ENCODE assay signal across 8 cellular contexts in the genomic region with DNA sequence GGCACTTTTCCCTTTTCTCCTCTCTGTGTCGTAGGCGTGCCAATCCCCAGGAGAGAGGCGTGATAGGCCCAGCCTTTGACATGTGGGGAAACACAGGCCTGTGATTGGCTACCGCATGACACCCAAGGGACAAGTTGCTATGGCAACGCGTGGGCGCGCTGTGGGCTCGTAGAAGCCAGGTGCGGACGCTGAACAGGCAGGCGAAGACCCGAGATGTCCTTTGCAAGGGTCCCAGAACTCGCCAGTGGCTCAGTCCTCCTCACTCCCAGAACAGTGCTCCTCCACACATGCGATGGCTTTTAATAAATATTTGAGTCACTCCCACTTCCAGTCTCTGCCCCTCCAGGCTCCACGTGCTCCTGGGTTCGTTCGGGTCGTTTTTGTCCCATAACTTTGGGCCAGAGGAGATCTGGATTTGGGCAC. TPM values are rescaled to one million over a fixed set of nuclear protein-coding genes. Genes with fewer than 3 reads are reported as not detected.
DNase-seq lines count a peak whose midpoint lies in the region; ATAC-seq, FAIRE-seq and TF ChIP-seq lines count a peak whose summit lies in the region.

No MANE protein-coding gene starts in this region.

- TF ChIP-seq RAD21 in HepG2 (CRISPR knock-in tag; IDR thresholded peaks at IDR 0.05), result no peak

- in situ Hi-C loops in ACHN (cut with HindIII; ENCODE audit: low pct_ligation_motif_present, low pct_unique_long_range_greater_than_20kb, low sequenced_read_pairs) (no loop called here), HepG2 (cut with HindIII; ENCODE audit: extremely low pct_ligation_motif_present, low pct_unique_long_range_greater_than_20kb) (no loop called here)

- no peaks in the 10 kb centered on the region for H3K9me3 ChIP-seq in HepG2 (ENCODE audit: low read length)

- no peaks in the 10 kb centered on the region for H4K20me1 ChIP-seq in HepG2 (ENCODE audit: insufficient read depth, low read length)

- no peak for TF ChIP-seq POLR2A in HepG2 (IDR thresholded peaks at IDR 0.05; ENCODE audit: insufficient read depth in 1 of 2, low read depth in 2 of 2, low read length in 2 of 2)

- peaks cover 64% of the 10 kb centered on the region for H3K4me1 ChIP-seq in HepG2 (ENCODE audit: insufficient read depth, low read length)

- ATAC-seq in GM19035 (IDR thresholded peaks at IDR 0.05; ENCODE audit: unreplicated experiment), result peak; percentile 93
- ATAC-seq in HG03354 (IDR thresholded peaks at IDR 0.05; ENCODE audit: poor library complexity, severe bottlenecking, unreplicated experiment), result peak; percentile 91
- ATAC-seq in HepG2, result no peak

- DNase-seq in ACHN, result peak; percentile 88
- DNase-seq in NCI-H524 (lab: John Stamatoyannopoulos, UW), result peak; percentile 99
- peak; percentile 84 to 88 for DNase-seq in activated CD4-positive, alpha-beta T cell treated with anti-CD3 and anti-CD28 coated beads, Interleukin-2, amount 50 U/mL, for 4 hours
- peak; percentile 96 for DNase-seq in dermis blood vessel endothelial cell
- DNase-seq in HepG2 (ENCODE audit: low spot score), result no peak
- DNase-seq in stimulated activated CD4-positive, alpha-beta T cell treated with anti-CD3 and anti-CD28 coated beads, Interleukin-2, amount 100 ng/mL, for 48 hours, result peak; percentile 86 to 88

- CTCF ChIA-PET in HepG2 (lab: Yijun Ruan, JAX; ENCODE audit: low intra/inter-chr PET ratio, low total read pairs), result no interaction called here

- H3K9ac ChIP-seq in HepG2 (ENCODE audit: insufficient read depth, low read depth, low read length), result no peak overlapping the region

- TF ChIP-seq CTCF in HepG2 (CRISPR knock-in tag; IDR thresholded peaks at IDR 0.05), result no peak

- H3K4me3 ChIP-seq in HepG2 (replicated peaks in 1 of 3; ENCODE audit: insufficient read depth in 1 of 3, low read depth in 2 of 3, low read length in 3 of 3), result no peak overlapping the region

- no peak overlapping the region for H3K27ac ChIP-seq in HepG2 (ENCODE audit: extremely low read length, insufficient read depth, low read length)

- WGBS in HepG2 (ENCODE audit: low lambda C conversion rate), result 95% methylated on average over 19 of the region's 19 CpGs

- H3K36me3 ChIP-seq in HepG2 (replicated peaks in 1 of 2; ENCODE audit: control insufficient read depth in 1 of 2, insufficient read depth in 2 of 2, low read length in 2 of 2), result no peaks in the 10 kb centered on the region

- POLR2A ChIA-PET in HepG2 (lab: Yijun Ruan, JAX), result no interaction called here

- no peaks in the 10 kb centered on the region for H3K27me3 ChIP-seq in HepG2 (ENCODE audit: control insufficient read depth in 1 of 2, insufficient read depth in 2 of 2, low read length in 2 of 2)

- intact Hi-C loops in HepG2 (cut with micrococcal nuclease; ENCODE audit: unreplicated experiment), result no loop called here

- TF ChIP-seq EP300 in HepG2 (IDR thresholded peaks at IDR 0.05; ENCODE audit: low read depth in 2 of 2, low read length in 2 of 2), result no peak
- no peak for TF ChIP-seq EP300 in HepG2 (CRISPR knock-in tag; IDR thresholded peaks at IDR 0.05; ENCODE audit: borderline replicate concordance)

- no peak overlapping the region for H2AFZ ChIP-seq in HepG2 (ENCODE audit: low read length)

- FAIRE-seq in HepG2 (lab: Jason Lieb, UNC), result no peak

- H3K4me2 ChIP-seq in HepG2 (ENCODE audit: low read depth, low read length), result no peak overlapping the region

- no peaks in the 10 kb centered on the region for H3K79me2 ChIP-seq in HepG2 (ENCODE audit: insufficient read depth, low read length)

- BruUV-seq in HepG2 (replicated peaks; lab: Mats Ljungman, UMichigan), result no TSS peak

RNA-seq across cellular contexts. Expression of a gene that starts 4.2 kb away (rescaled TPM):
- total RNA-seq in dermis blood vessel endothelial cell, result not detected in 2 replicates
- total RNA-seq in HepG2 (2016; rRNA removed; fragmentation: Illumina TruSeq; extraction: Trizol), result 14.4 and 17.1 TPM in 2 replicates
- total RNA-seq in HepG2 (2016; cell fraction: cytosol; rRNA removed; fragmentation: Illumina TruSeq; extraction: Trizol; ENCODE audit: low read depth), result 5.3 and 6.1 TPM in 2 replicates
- total RNA-seq in HepG2 (2016; cell fraction: insoluble cytoplasmic fraction; rRNA removed; fragmentation: Illumina TruSeq; extraction: Trizol), result 13.5 and 17.5 TPM in 2 replicates
- 7.0 and 7.8 TPM in 2 replicates for total RNA-seq in HepG2 (2016; cell fraction: membrane; rRNA removed; fragmentation: Illumina TruSeq; extraction: Trizol)
- 8.3 and 9.5 TPM in 2 replicates for total RNA-seq in HepG2 (2016; cell fraction: nucleus; rRNA removed; fragmentation: Illumina TruSeq; extraction: Trizol)
- 12.0 and 14.9 TPM in 2 replicates for polyA plus RNA-seq in HepG2 (2011; rRNA removed)
- 13.2 and 15.4 TPM in 2 replicates for polyA plus RNA-seq in HepG2 (2011; cell fraction: cytosol; rRNA removed)
- 3.4 and 3.5 TPM in 2 replicates for polyA plus RNA-seq in HepG2 (2011; cell fraction: nucleus; rRNA removed)
- 4.6 and 5.6 TPM in 2 replicates for polyA plus RNA-seq in HepG2 (2012)
- 5.3 and 7.1 TPM in 2 replicates for polyA plus RNA-seq in HepG2 (2016; cell fraction: cytosol; fragmentation: Illumina TruSeq; extraction: Trizol; ENCODE audit: low read depth)
- polyA plus RNA-seq in HepG2 (2016; cell fraction: insoluble cytoplasmic fraction; fragmentation: Illumina TruSeq; extraction: Trizol; ENCODE audit: low read depth), result 13.1 and 13.8 TPM in 2 replicates
- 5.5 and 6.5 TPM in 2 replicates for polyA plus RNA-seq in HepG2 (2016; cell fraction: membrane; fragmentation: Illumina TruSeq; extraction: Trizol; ENCODE audit: low read depth)
- 15.7 and 19.3 TPM in 2 replicates for polyA plus RNA-seq in HepG2 (2016; cell fraction: nucleus; fragmentation: Illumina TruSeq; extraction: Trizol; ENCODE audit: insufficient read depth, low read depth)
- polyA minus RNA-seq in HepG2 (2011; rRNA and poly(A)+ RNA removed; ENCODE audit: low replicate concordance), result 5.1 TPM in 1 of 2 replicates, not detected in the other
- 3.9 TPM in 2 replicates for polyA minus RNA-seq in HepG2 (2011; cell fraction: cytosol; rRNA and poly(A)+ RNA removed)
- 2.7 and 2.9 TPM in 2 replicates for polyA minus RNA-seq in HepG2 (2011; cell fraction: nucleus; rRNA and poly(A)+ RNA removed)

RNA-seq across cellular contexts. Expression of a gene that starts 18.4 kb away (rescaled TPM):
- not detected in 2 replicates for total RNA-seq in dermis blood vessel endothelial cell
- total RNA-seq in HepG2 (2016; rRNA removed; fragmentation: Illumina TruSeq; extraction: Trizol), result 0.39 and 0.55 TPM in 2 replicates
- total RNA-seq in HepG2 (2016; cell fraction: cytosol; rRNA removed; fragmentation: Illumina TruSeq; extraction: Trizol; ENCODE audit: low read depth), result 0.20 and 0.26 TPM in 2 replicates
- total RNA-seq in HepG2 (2016; cell fraction: insoluble cytoplasmic fraction; rRNA removed; fragmentation: Illumina TruSeq; extraction: Trizol), result 0.34 and 0.45 TPM in 2 replicates
- total RNA-seq in HepG2 (2016; cell fraction: membrane; rRNA removed; fragmentation: Illumina TruSeq; extraction: Trizol), result 0.37 and 0.45 TPM in 2 replicates
- 0.66 and 0.68 TPM in 2 replicates for total RNA-seq in HepG2 (2016; cell fraction: nucleus; rRNA removed; fragmentation: Illumina TruSeq; extraction: Trizol)
- 0.10 and 0.16 TPM in 2 replicates for polyA plus RNA-seq in HepG2 (2011; rRNA removed)
- polyA plus RNA-seq in HepG2 (2011; cell fraction: cytosol; rRNA removed), result 0.13 TPM in 2 replicates
- 0.26 and 0.32 TPM in 2 replicates for polyA plus RNA-seq in HepG2 (2011; cell fraction: nucleus; rRNA removed)
- polyA plus RNA-seq in HepG2 (2012), result 0.07 TPM in 1 of 2 replicates, not detected in the other
- 0.08 and 0.10 TPM in 2 replicates for polyA plus RNA-seq in HepG2 (2016; cell fraction: cytosol; fragmentation: Illumina TruSeq; extraction: Trizol; ENCODE audit: low read depth)
- 0.35 TPM in 2 replicates for polyA plus RNA-seq in HepG2 (2016; cell fraction: insoluble cytoplasmic fraction; fragmentation: Illumina TruSeq; extraction: Trizol; ENCODE audit: low read depth)
- 0.27 and 0.41 TPM in 2 replicates for polyA plus RNA-seq in HepG2 (2016; cell fraction: membrane; fragmentation: Illumina TruSeq; extraction: Trizol; ENCODE audit: low read depth)
- 1.1 and 1.4 TPM in 2 replicates for polyA plus RNA-seq in HepG2 (2016; cell fraction: nucleus; fragmentation: Illumina TruSeq; extraction: Trizol; ENCODE audit: insufficient read depth, low read depth)
- polyA minus RNA-seq in HepG2 (2011; rRNA and poly(A)+ RNA removed; ENCODE audit: low replicate concordance), result 0.78 TPM in 1 of 2 replicates, not detected in the other
- not detected in 2 replicates for polyA minus RNA-seq in HepG2 (2011; cell fraction: cytosol; rRNA and poly(A)+ RNA removed)
- polyA minus RNA-seq in HepG2 (2011; cell fraction: nucleus; rRNA and poly(A)+ RNA removed), result 0.25 and 0.52 TPM in 2 replicates

RNA-seq across cellular contexts. Expression of a gene that starts 20.0 kb away (rescaled TPM):
- 29.8 and 34.8 TPM in 2 replicates for total RNA-seq in dermis blood vessel endothelial cell
- 23.2 and 27.9 TPM in 2 replicates for total RNA-seq in HepG2 (2016; rRNA removed; fragmentation: Illumina TruSeq; extraction: Trizol)
- 10.4 and 12.6 TPM in 2 replicates for total RNA-seq in HepG2 (2016; cell fraction: cytosol; rRNA removed; fragmentation: Illumina TruSeq; extraction: Trizol; ENCODE audit: low read depth)
- total RNA-seq in HepG2 (2016; cell fraction: insoluble cytoplasmic fraction; rRNA removed; fragmentation: Illumina TruSeq; extraction: Trizol), result 22.7 and 29.9 TPM in 2 replicates
- total RNA-seq in HepG2 (2016; cell fraction: membrane; rRNA removed; fragmentation: Illumina TruSeq; extraction: Trizol), result 18.1 and 19.5 TPM in 2 replicates
- 13.3 and 17.4 TPM in 2 replicates for total RNA-seq in HepG2 (2016; cell fraction: nucleus; rRNA removed; fragmentation: Illumina TruSeq; extraction: Trizol)
- 8.9 and 9.9 TPM in 2 replicates for polyA plus RNA-seq in HepG2 (2011; rRNA removed)
- polyA plus RNA-seq in HepG2 (2011; cell fraction: cytosol; rRNA removed), result 7.3 and 11.2 TPM in 2 replicates
- polyA plus RNA-seq in HepG2 (2011; cell fraction: nucleus; rRNA removed), result 4.0 and 5.2 TPM in 2 replicates
- 6.6 and 14.4 TPM in 2 replicates for polyA plus RNA-seq in HepG2 (2012)
- 7.3 and 9.3 TPM in 2 replicates for polyA plus RNA-seq in HepG2 (2016; cell fraction: cytosol; fragmentation: Illumina TruSeq; extraction: Trizol; ENCODE audit: low read depth)
- polyA plus RNA-seq in HepG2 (2016; cell fraction: insoluble cytoplasmic fraction; fragmentation: Illumina TruSeq; extraction: Trizol; ENCODE audit: low read depth), result 22.1 and 23.9 TPM in 2 replicates
- 13.3 and 13.6 TPM in 2 replicates for polyA plus RNA-seq in HepG2 (2016; cell fraction: membrane; fragmentation: Illumina TruSeq; extraction: Trizol; ENCODE audit: low read depth)
- polyA plus RNA-seq in HepG2 (2016; cell fraction: nucleus; fragmentation: Illumina TruSeq; extraction: Trizol; ENCODE audit: insufficient read depth, low read depth), result 17.3 and 20.2 TPM in 2 replicates
- 3.2 and 7.6 TPM in 2 replicates for polyA minus RNA-seq in HepG2 (2011; rRNA and poly(A)+ RNA removed; ENCODE audit: low replicate concordance)
- 6.6 and 9.0 TPM in 2 replicates for polyA minus RNA-seq in HepG2 (2011; cell fraction: cytosol; rRNA and poly(A)+ RNA removed)
- polyA minus RNA-seq in HepG2 (2011; cell fraction: nucleus; rRNA and poly(A)+ RNA removed), result 10.2 and 16.7 TPM in 2 replicates

RNA-seq across cellular contexts. Expression of a gene that starts 27.1 kb away (rescaled TPM):
- total RNA-seq in dermis blood vessel endothelial cell (not detected in 2 replicates), HepG2 (2016; rRNA removed; fragmentation: Illumina TruSeq; extraction: Trizol) (not detected in 2 replicates)
- total RNA-seq in HepG2 (2016; cell fraction: cytosol; rRNA removed; fragmentation: Illumina TruSeq; extraction: Trizol; ENCODE audit: low read depth), result not detected in 2 replicates
- total RNA-seq in HepG2 (2016; cell fraction: insoluble cytoplasmic fraction; rRNA removed; fragmentation: Illumina TruSeq; extraction: Trizol), result 0.02 TPM in 1 of 2 replicates, not detected in the other
- total RNA-seq in HepG2 (2016; cell fraction: membrane; rRNA removed; fragmentation: Illumina TruSeq; extraction: Trizol), result 0.07 TPM in 1 of 2 replicates, not detected in the other
- total RNA-seq in HepG2 (2016; cell fraction: nucleus; rRNA removed; fragmentation: Illumina TruSeq; extraction: Trizol), result not detected in 2 replicates
- polyA plus RNA-seq in HepG2 (2011; rRNA removed), result not detected in 2 replicates
- not detected in 2 replicates for polyA plus RNA-seq in HepG2 (2011; cell fraction: cytosol; rRNA removed)
- not detected in 2 replicates for polyA plus RNA-seq in HepG2 (2011; cell fraction: nucleus; rRNA removed)
- not detected in 2 replicates for polyA plus RNA-seq in HepG2 (2012)
- polyA plus RNA-seq in HepG2 (2016; cell fraction: cytosol; fragmentation: Illumina TruSeq; extraction: Trizol; ENCODE audit: low read depth), result not detected in 2 replicates
- not detected in 2 replicates for polyA plus RNA-seq in HepG2 (2016; cell fraction: insoluble cytoplasmic fraction; fragmentation: Illumina TruSeq; extraction: Trizol; ENCODE audit: low read depth)
- polyA plus RNA-seq in HepG2 (2016; cell fraction: membrane; fragmentation: Illumina TruSeq; extraction: Trizol; ENCODE audit: low read depth), result not detected in 2 replicates
- polyA plus RNA-seq in HepG2 (2016; cell fraction: nucleus; fragmentation: Illumina TruSeq; extraction: Trizol; ENCODE audit: insufficient read depth, low read depth), result not detected in 2 replicates
- 0.08 and 0.21 TPM in 2 replicates for polyA minus RNA-seq in HepG2 (2011; rRNA and poly(A)+ RNA removed; ENCODE audit: low replicate concordance)
- polyA minus RNA-seq in HepG2 (2011; cell fraction: cytosol; rRNA and poly(A)+ RNA removed), result not detected in 2 replicates
- not detected in 2 replicates for polyA minus RNA-seq in HepG2 (2011; cell fraction: nucleus; rRNA and poly(A)+ RNA removed)

RNA-seq across cellular contexts. Expression of a gene that starts 59.7 kb away (rescaled TPM):
- total RNA-seq in dermis blood vessel endothelial cell, result 77.3 and 84.7 TPM in 2 replicates
- 42.4 and 53.0 TPM in 2 replicates for total RNA-seq in HepG2 (2016; rRNA removed; fragmentation: Illumina TruSeq; extraction: Trizol)
- total RNA-seq in HepG2 (2016; cell fraction: cytosol; rRNA removed; fragmentation: Illumina TruSeq; extraction: Trizol; ENCODE audit: low read depth), result 56.6 and 57.5 TPM in 2 replicates
- total RNA-seq in HepG2 (2016; cell fraction: insoluble cytoplasmic fraction; rRNA removed; fragmentation: Illumina TruSeq; extraction: Trizol), result 43.5 and 50.8 TPM in 2 replicates
- total RNA-seq in HepG2 (2016; cell fraction: membrane; rRNA removed; fragmentation: Illumina TruSeq; extraction: Trizol), result 111 and 115 TPM in 2 replicates
- 31.3 and 35.8 TPM in 2 replicates for total RNA-seq in HepG2 (2016; cell fraction: nucleus; rRNA removed; fragmentation: Illumina TruSeq; extraction: Trizol)
- polyA plus RNA-seq in HepG2 (2011; rRNA removed), result 29.1 and 36.7 TPM in 2 replicates
- polyA plus RNA-seq in HepG2 (2011; cell fraction: cytosol; rRNA removed), result 41.8 and 47.6 TPM in 2 replicates
- 13.3 and 18.4 TPM in 2 replicates for polyA plus RNA-seq in HepG2 (2011; cell fraction: nucleus; rRNA removed)
- 33.1 and 45.9 TPM in 2 replicates for polyA plus RNA-seq in HepG2 (2012)
- 99.2 and 108 TPM in 2 replicates for polyA plus RNA-seq in HepG2 (2016; cell fraction: cytosol; fragmentation: Illumina TruSeq; extraction: Trizol; ENCODE audit: low read depth)
- polyA plus RNA-seq in HepG2 (2016; cell fraction: insoluble cytoplasmic fraction; fragmentation: Illumina TruSeq; extraction: Trizol; ENCODE audit: low read depth), result 81.6 and 86.6 TPM in 2 replicates
- 164 and 173 TPM in 2 replicates for polyA plus RNA-seq in HepG2 (2016; cell fraction: membrane; fragmentation: Illumina TruSeq; extraction: Trizol; ENCODE audit: low read depth)
- polyA plus RNA-seq in HepG2 (2016; cell fraction: nucleus; fragmentation: Illumina TruSeq; extraction: Trizol; ENCODE audit: insufficient read depth, low read depth), result 60.9 and 72.5 TPM in 2 replicates
- 29.3 and 66.6 TPM in 2 replicates for polyA minus RNA-seq in HepG2 (2011; rRNA and poly(A)+ RNA removed; ENCODE audit: low replicate concordance)
- 21.4 and 25.0 TPM in 2 replicates for polyA minus RNA-seq in HepG2 (2011; cell fraction: cytosol; rRNA and poly(A)+ RNA removed)
- polyA minus RNA-seq in HepG2 (2011; cell fraction: nucleus; rRNA and poly(A)+ RNA removed), result 20.6 and 27.8 TPM in 2 replicates
